In genomic region chr12:118055144-118055557, GRCh38 we compare ENCODE assay signal across 8 cellular contexts. TPM values are rescaled to one million over a fixed set of nuclear protein-coding genes. Genes with fewer than 3 reads are reported as not detected.
DNase-seq lines count a peak whose midpoint lies in the region; ATAC-seq lines count a peak whose summit lies in the region.

No MANE protein-coding gene starts in this region.

- DNase-seq in NCI-H146 (lab: John Stamatoyannopoulos, UW) (peak; percentile 24), NCI-H146 treated with DMSO at 0.1 percent for 48 hours (lab: John Stamatoyannopoulos, UW; ENCODE audit: unreplicated experiment) (no peak), NCI-H774 (lab: John Stamatoyannopoulos, UW) (peak; percentile 22), retina (peak; percentile 44)
- peak; percentile 83 for DNase-seq in activated CD8-positive, alpha-beta memory T cell treated with anti-CD3 and anti-CD28 coated beads for 24 hours

- ATAC-seq in HG02798 (IDR thresholded peaks at IDR 0.05; ENCODE audit: poor library complexity, unreplicated experiment) (peak; percentile 79), esophagus mucosa (peak; percentile 49), GM18502 (IDR thresholded peaks at IDR 0.05; ENCODE audit: poor library complexity, unreplicated experiment) (no peak)

RNA-seq across cellular contexts. Expression of gene WSB2, which starts 5.8 kb away (rescaled TPM):
- total RNA-seq in esophagus mucosa: 86.7 TPM

RNA-seq across cellular contexts. Expression of gene RFC5, which starts 38.6 kb away (rescaled TPM):
- total RNA-seq in esophagus mucosa: 16.2 TPM

RNA-seq across cellular contexts. Expression of gene VSIG10, which starts 48.7 kb away (rescaled TPM):
- 14.5 TPM for total RNA-seq in esophagus mucosa
